8 cellular contexts compared by ENCODE assay signal in genomic region chr1:159828916-159829634, GRCh38. TPM values are rescaled to one million over a fixed set of nuclear protein-coding genes. Genes with fewer than 3 reads are reported as not detected.
DNase-seq lines count a peak whose midpoint lies in the region; ATAC-seq and FAIRE-seq lines count a peak whose summit lies in the region.

No MANE protein-coding gene starts in this region.

- peak; percentile 19 for DNase-seq in stimulated activated naive CD8-positive, alpha-beta T cell treated with anti-CD3 and anti-CD28 coated beads, Interleukin-15, Interleukin-2, amounts not matched to agents 100 U/mL and 50 U/mL, for 24 hours
- no peak for DNase-seq in stimulated activated naive CD8-positive, alpha-beta T cell treated with anti-CD3 and anti-CD28 coated beads, Interleukin-15, amount 100 ng/mL, for 72 hours
- DNase-seq in NCI-H82 (lab: John Stamatoyannopoulos, UW): peak; percentile 74
- DNase-seq in mucosa of gallbladder (ENCODE audit: low spot score): peak; percentile 32
- DNase-seq in activated naive CD4-positive, alpha-beta T cell treated with anti-CD3 and anti-CD28 coated beads for 36 hours: no peak
- no peak for DNase-seq in RCC 7860 (ENCODE audit: low spot score)

- H3K27ac Mint-ChIP-seq in stimulated activated naive CD8-positive, alpha-beta T cell treated with anti-CD3 and anti-CD28 coated beads, Interleukin-15, amount 100 ng/mL, for 72 hours: peak overlapping the region in 1 of 2 donors; percentile 39
- H3K27ac Mint-ChIP-seq in dendritic cell treated with granulocyte-macrophage colony-stimulating factor and Interleukin-4, amounts not matched to agents 40 ng/mL and 50 ng/mL, for 4 days: peak overlapping the region; percentile 99
- H3K27ac Mint-ChIP-seq in activated naive CD4-positive, alpha-beta T cell treated with anti-CD3 and anti-CD28 coated beads for 36 hours: no peak overlapping the region

- H3K9me3 Mint-ChIP-seq in stimulated activated naive CD8-positive, alpha-beta T cell treated with anti-CD3 and anti-CD28 coated beads, Interleukin-15, amount 100 ng/mL, for 72 hours: no peaks in the 10 kb centered on the region
- no peaks in the 10 kb centered on the region for H3K9me3 Mint-ChIP-seq in dendritic cell treated with granulocyte-macrophage colony-stimulating factor and Interleukin-4, amounts not matched to agents 40 ng/mL and 50 ng/mL, for 4 days
- H3K9me3 Mint-ChIP-seq in activated naive CD4-positive, alpha-beta T cell treated with anti-CD3 and anti-CD28 coated beads for 36 hours: no peaks in the 10 kb centered on the region

- CTCF ChIA-PET in activated naive CD4-positive, alpha-beta T cell treated with anti-CD3 and anti-CD28 coated beads for 36 hours (lab: Charles Lee): interaction anchor here (1.3 kb wide), 1 partner anchor 30 kb away, joined by 5 read pairs; no protein-coding TSS in a partner anchor

- ATAC-seq in stimulated activated naive CD8-positive, alpha-beta T cell treated with anti-CD3 and anti-CD28 coated beads, Interleukin-15, Interleukin-2, amounts not matched to agents 100 U/mL and 50 U/mL, for 24 hours: no peak
- no peak for ATAC-seq in stimulated activated naive CD8-positive, alpha-beta T cell treated with anti-CD3 and anti-CD28 coated beads, Interleukin-15, amount 100 ng/mL, for 72 hours
- peak; percentile 69 for ATAC-seq in HG02943 (IDR thresholded peaks at IDR 0.05; ENCODE audit: low read depth, unreplicated experiment)

- H3K4me3 Mint-ChIP-seq in stimulated activated naive CD8-positive, alpha-beta T cell treated with anti-CD3 and anti-CD28 coated beads, Interleukin-15, amount 100 ng/mL, for 72 hours: no peak overlapping the region
- peak overlapping the region; percentile 98 for H3K4me3 Mint-ChIP-seq in dendritic cell treated with granulocyte-macrophage colony-stimulating factor and Interleukin-4, amounts not matched to agents 40 ng/mL and 50 ng/mL, for 4 days
- H3K4me3 Mint-ChIP-seq in activated naive CD4-positive, alpha-beta T cell treated with anti-CD3 and anti-CD28 coated beads for 36 hours: no peak overlapping the region

- H3K4me1 Mint-ChIP-seq in stimulated activated naive CD8-positive, alpha-beta T cell treated with anti-CD3 and anti-CD28 coated beads, Interleukin-15, amount 100 ng/mL, for 72 hours: peaks cover 55% of the 10 kb centered on the region
- H3K4me1 Mint-ChIP-seq in dendritic cell treated with granulocyte-macrophage colony-stimulating factor and Interleukin-4, amounts not matched to agents 40 ng/mL and 50 ng/mL, for 4 days (ENCODE audit: low read depth): peaks cover 95% of the 10 kb centered on the region
- H3K4me1 Mint-ChIP-seq in activated naive CD4-positive, alpha-beta T cell treated with anti-CD3 and anti-CD28 coated beads for 36 hours (ENCODE audit: low read depth): peaks cover 34% of the 10 kb centered on the region

- peaks cover 76% of the 10 kb centered on the region for H3K36me3 Mint-ChIP-seq in dendritic cell treated with granulocyte-macrophage colony-stimulating factor and Interleukin-4, amounts not matched to agents 40 ng/mL and 50 ng/mL, for 4 days (ENCODE audit: low read depth)
- no peaks in the 10 kb centered on the region for H3K36me3 Mint-ChIP-seq in activated naive CD4-positive, alpha-beta T cell treated with anti-CD3 and anti-CD28 coated beads for 36 hours (ENCODE audit: low read depth)

- H3K27me3 Mint-ChIP-seq in stimulated activated naive CD8-positive, alpha-beta T cell treated with anti-CD3 and anti-CD28 coated beads, Interleukin-15, amount 100 ng/mL, for 72 hours: peaks cover 13% of the 10 kb centered on the region
- H3K27me3 Mint-ChIP-seq in dendritic cell treated with granulocyte-macrophage colony-stimulating factor and Interleukin-4, amounts not matched to agents 40 ng/mL and 50 ng/mL, for 4 days: no peaks in the 10 kb centered on the region
- no peaks in the 10 kb centered on the region for H3K27me3 Mint-ChIP-seq in activated naive CD4-positive, alpha-beta T cell treated with anti-CD3 and anti-CD28 coated beads for 36 hours (ENCODE audit: low read depth)

- intact Hi-C loops in dendritic cell treated with granulocyte-macrophage colony-stimulating factor and Interleukin-4, amounts not matched to agents 40 ng/mL and 50 ng/mL, for 4 days (cut with micrococcal nuclease): loop anchor here (1.0 to 5.0 kb wide), 3 partner anchors 30 to 61 kb away; partner anchors contain the start of gene DUSP23
- intact Hi-C loops in activated naive CD4-positive, alpha-beta T cell treated with anti-CD3 and anti-CD28 coated beads for 36 hours (cut with micrococcal nuclease): loop anchor here (5.0 kb wide), 1 partner anchor 47 kb away; the partner anchor contains the start of gene DUSP23

- no peak for FAIRE-seq in RCC 7860 (lab: Jason Lieb, UNC)

RNA-seq across cellular contexts. Expression of gene SLAMF8, which starts 2.4 kb away (rescaled TPM):
- 7.3 TPM for total RNA-seq in mucosa of gallbladder
- under 1 TPM in 1 of 2 experiments, not detected in 1; 0.19 TPM for total RNA-seq in activated naive CD4-positive, alpha-beta T cell treated with anti-CD3 and anti-CD28 coated beads for 36 hours

RNA-seq across cellular contexts. Expression of gene FCRL6, which starts 26.9 kb away (rescaled TPM):
- 0.81 TPM for total RNA-seq in mucosa of gallbladder
- not detected for total RNA-seq in activated naive CD4-positive, alpha-beta T cell treated with anti-CD3 and anti-CD28 coated beads for 36 hours

RNA-seq across cellular contexts. Expression of gene VSIG8, which starts 33.4 kb away (rescaled TPM):
- not detected for total RNA-seq in mucosa of gallbladder
- not detected for total RNA-seq in activated naive CD4-positive, alpha-beta T cell treated with anti-CD3 and anti-CD28 coated beads for 36 hours

RNA-seq across cellular contexts. Expression of gene DUSP23, which starts 48.3 kb away (rescaled TPM):
- 44.0 TPM for total RNA-seq in mucosa of gallbladder
- total RNA-seq in activated naive CD4-positive, alpha-beta T cell treated with anti-CD3 and anti-CD28 coated beads for 36 hours: 10 to 100 TPM; 13.0 to 14.1 TPM

Comparison
In these comparisons a context has a peak if more than half of its experiments do, and no peak if none do; other contexts are left out.
1. DNase-seq: peak in stimulated activated naive CD8-positive, alpha-beta T cell treated with anti-CD3 and anti-CD28 coated beads, Interleukin-15, Interleukin-2, amounts not matched to agents 100 U/mL and 50 U/mL, for 24 hours (single experiment), NCI-H82 (single experiment) and mucosa of gallbladder (single experiment); none in stimulated activated naive CD8-positive, alpha-beta T cell treated with anti-CD3 and anti-CD28 coated beads, Interleukin-15, amount 100 ng/mL, for 72 hours (0 of 2), activated naive CD4-positive, alpha-beta T cell treated with anti-CD3 and anti-CD28 coated beads for 36 hours (single experiment) and RCC 7860 (single experiment).